In genomic region chr19:2469915-2470200, GRCh38 we compare ENCODE assay signal across 1 cellular context.
TF ChIP-seq lines count a peak whose summit lies in the region.

No MANE protein-coding gene starts in this region.

TF ChIP-seq in HEK293, 187 proteins besides CTCF, POLR2A, EP300 and RAD21:
- TF ChIP-seq SCRT2 (tag by site-specific recombination; IDR thresholded peaks at IDR 0.05) (peak; percentile 8; the same call in 1 of the 2 replicates), GLIS1 (tag by site-specific recombination; IDR thresholded peaks at IDR 0.05) (peak; percentile 90)
